In genomic region chr14:100584056-100585031, GRCh38 we compare ENCODE assay signal across 1 cellular context.
A peak's percentile ranks its signal among the peaks of the same experiment; 100 is the strongest.
TF ChIP-seq lines count a peak whose summit lies in the region.

No MANE protein-coding gene starts in this region.

TF ChIP-seq in K562, 482 proteins besides CTCF, POLR2A, EP300 and RAD21 (continued from another document and continues in another):
- TF ChIP-seq CHD4 (IDR thresholded peaks at IDR 0.05; ENCODE audit: insufficient read depth, insufficient replicate concordance, low read depth, low read length, poor library complexity, severe bottlenecking), result no peak
- TF ChIP-seq SRSF1 (IDR thresholded peaks at IDR 0.05; ENCODE audit: low read depth, low read length), result no peak
- TF ChIP-seq, protein P1, sequence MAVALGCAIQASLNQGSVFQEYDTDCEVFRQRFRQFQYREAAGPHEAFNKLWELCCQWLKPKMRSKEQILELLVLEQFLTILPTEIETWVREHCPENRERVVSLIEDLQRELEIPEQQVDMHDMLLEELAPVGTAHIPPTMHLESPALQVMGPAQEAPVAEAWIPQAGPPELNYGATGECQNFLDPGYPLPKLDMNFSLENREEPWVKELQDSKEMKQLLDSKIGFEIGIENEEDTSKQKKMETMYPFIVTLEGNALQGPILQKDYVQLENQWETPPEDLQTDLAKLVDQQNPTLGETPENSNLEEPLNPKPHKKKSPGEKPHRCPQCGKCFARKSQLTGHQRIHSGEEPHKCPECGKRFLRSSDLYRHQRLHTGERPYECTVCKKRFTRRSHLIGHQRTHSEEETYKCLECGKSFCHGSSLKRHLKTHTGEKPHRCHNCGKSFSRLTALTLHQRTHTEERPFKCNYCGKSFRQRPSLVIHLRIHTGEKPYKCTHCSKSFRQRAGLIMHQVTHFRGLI (CRISPR knock-in tag; IDR thresholded peaks at IDR 0.05), result no peak
- no peak for TF ChIP-seq SMC3 (conservative IDR thresholded peaks at IDR 0.05; ENCODE audit: insufficient read depth, low read depth, low read length)
- no peak for TF ChIP-seq NRF1 (conservative IDR thresholded peaks at IDR 0.05 in 1 of 2, IDR thresholded peaks at IDR 0.05 in 1 of 2)
- TF ChIP-seq HSF4 (CRISPR knock-in tag; IDR thresholded peaks at IDR 0.05; ENCODE audit: borderline replicate concordance), result no peak
- peak; percentile 65 for TF ChIP-seq TCF3 (CRISPR knock-in tag; IDR thresholded peaks at IDR 0.05)
- TF ChIP-seq CREM (IDR thresholded peaks at IDR 0.05; ENCODE audit: low read depth), result no peak
- TF ChIP-seq, protein P2, sequence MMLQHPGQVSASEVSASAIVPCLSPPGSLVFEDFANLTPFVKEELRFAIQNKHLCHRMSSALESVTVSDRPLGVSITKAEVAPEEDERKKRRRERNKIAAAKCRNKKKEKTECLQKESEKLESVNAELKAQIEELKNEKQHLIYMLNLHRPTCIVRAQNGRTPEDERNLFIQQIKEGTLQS (IDR thresholded peaks at IDR 0.05), result 0 out of 2 replicates have a peak, but pooled peaks have one; percentile 30
- TF ChIP-seq, protein P2 (CRISPR knock-in tag; conservative IDR thresholded peaks at IDR 0.05), result no peak
- TF ChIP-seq, protein P3, sequence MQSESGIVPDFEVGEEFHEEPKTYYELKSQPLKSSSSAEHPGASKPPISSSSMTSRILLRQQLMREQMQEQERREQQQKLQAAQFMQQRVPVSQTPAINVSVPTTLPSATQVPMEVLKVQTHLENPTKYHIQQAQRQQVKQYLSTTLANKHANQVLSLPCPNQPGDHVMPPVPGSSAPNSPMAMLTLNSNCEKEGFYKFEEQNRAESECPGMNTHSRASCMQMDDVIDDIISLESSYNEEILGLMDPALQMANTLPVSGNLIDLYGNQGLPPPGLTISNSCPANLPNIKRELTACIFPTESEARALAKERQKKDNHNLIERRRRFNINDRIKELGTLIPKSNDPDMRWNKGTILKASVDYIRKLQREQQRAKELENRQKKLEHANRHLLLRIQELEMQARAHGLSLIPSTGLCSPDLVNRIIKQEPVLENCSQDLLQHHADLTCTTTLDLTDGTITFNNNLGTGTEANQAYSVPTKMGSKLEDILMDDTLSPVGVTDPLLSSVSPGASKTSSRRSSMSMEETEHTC (IDR thresholded peaks at IDR 0.05), result no peak
- TF ChIP-seq RUNX1 (IDR thresholded peaks at IDR 0.05; ENCODE audit: low read depth), result no peak
- TF ChIP-seq ZNF124 (CRISPR knock-in tag; IDR thresholded peaks at IDR 0.05), result no peak
- no peak for TF ChIP-seq ZNF134 (CRISPR knock-in tag; conservative IDR thresholded peaks at IDR 0.05)
- TF ChIP-seq, protein P4, sequence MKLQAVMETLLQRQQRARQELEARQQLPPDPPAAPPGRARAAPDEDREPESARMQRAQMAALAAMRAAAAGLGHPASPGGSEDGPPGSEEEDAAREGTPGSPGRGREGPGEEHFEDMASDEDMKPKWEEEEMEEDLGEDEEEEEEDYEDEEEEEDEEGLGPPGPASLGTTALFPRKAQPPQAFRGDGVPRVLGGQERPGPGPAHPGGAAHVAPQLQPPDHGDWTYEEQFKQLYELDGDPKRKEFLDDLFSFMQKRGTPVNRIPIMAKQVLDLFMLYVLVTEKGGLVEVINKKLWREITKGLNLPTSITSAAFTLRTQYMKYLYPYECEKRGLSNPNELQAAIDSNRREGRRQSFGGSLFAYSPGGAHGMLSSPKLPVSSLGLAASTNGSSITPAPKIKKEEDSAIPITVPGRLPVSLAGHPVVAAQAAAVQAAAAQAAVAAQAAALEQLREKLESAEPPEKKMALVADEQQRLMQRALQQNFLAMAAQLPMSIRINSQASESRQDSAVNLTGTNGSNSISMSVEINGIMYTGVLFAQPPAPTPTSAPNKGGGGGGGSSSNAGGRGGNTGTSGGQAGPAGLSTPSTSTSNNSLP (IDR thresholded peaks at IDR 0.05; ENCODE audit: borderline replicate concordance, low read depth, low read length), result no peak
- TF ChIP-seq ZNF140 (CRISPR knock-in tag; IDR thresholded peaks at IDR 0.05), result no peak
- TF ChIP-seq JUND (IDR thresholded peaks at IDR 0.05; ENCODE audit: borderline replicate concordance, low read depth, low read length), result peak; percentile 58
- TF ChIP-seq JUND (tag; IDR thresholded peaks at IDR 0.05; ENCODE audit: borderline replicate concordance, low read depth, low read length), result no peak
- no peak for TF ChIP-seq ZNF518B (CRISPR knock-in tag; IDR thresholded peaks at IDR 0.05)
- TF ChIP-seq UBTF (IDR thresholded peaks at IDR 0.05; ENCODE audit: borderline replicate concordance in 1 of 2, low read depth in 2 of 2, low read length in 2 of 2), result 0 out of 4 replicates have a peak, but pooled peaks of 1 of the 2 experiments have one; percentile 65
- TF ChIP-seq SMARCA5 (IDR thresholded peaks at IDR 0.05), result no peak
- TF ChIP-seq KAT2B (IDR thresholded peaks at IDR 0.05; ENCODE audit: low read depth, low read length), result no peak
- TF ChIP-seq AFF4 (CRISPR knock-in tag; IDR thresholded peaks at IDR 0.05), result no peak
- TF ChIP-seq POLR2B (IDR thresholded peaks at IDR 0.05; ENCODE audit: low read depth, partially characterized antibody), result no peak
- TF ChIP-seq, protein P5, sequence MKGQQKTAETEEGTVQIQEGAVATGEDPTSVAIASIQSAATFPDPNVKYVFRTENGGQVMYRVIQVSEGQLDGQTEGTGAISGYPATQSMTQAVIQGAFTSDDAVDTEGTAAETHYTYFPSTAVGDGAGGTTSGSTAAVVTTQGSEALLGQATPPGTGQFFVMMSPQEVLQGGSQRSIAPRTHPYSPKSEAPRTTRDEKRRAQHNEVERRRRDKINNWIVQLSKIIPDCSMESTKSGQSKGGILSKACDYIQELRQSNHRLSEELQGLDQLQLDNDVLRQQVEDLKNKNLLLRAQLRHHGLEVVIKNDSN (CRISPR knock-in tag; IDR thresholded peaks at IDR 0.05), result no peak
- TF ChIP-seq, protein P6, sequence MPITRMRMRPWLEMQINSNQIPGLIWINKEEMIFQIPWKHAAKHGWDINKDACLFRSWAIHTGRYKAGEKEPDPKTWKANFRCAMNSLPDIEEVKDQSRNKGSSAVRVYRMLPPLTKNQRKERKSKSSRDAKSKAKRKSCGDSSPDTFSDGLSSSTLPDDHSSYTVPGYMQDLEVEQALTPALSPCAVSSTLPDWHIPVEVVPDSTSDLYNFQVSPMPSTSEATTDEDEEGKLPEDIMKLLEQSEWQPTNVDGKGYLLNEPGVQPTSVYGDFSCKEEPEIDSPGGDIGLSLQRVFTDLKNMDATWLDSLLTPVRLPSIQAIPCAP (CRISPR knock-in tag; IDR thresholded peaks at IDR 0.05; ENCODE audit: borderline replicate concordance), result no peak
- TF ChIP-seq ZNF583 (CRISPR knock-in tag; IDR thresholded peaks at IDR 0.05), result no peak
- peak; percentile 48; the same call in 1 of the 2 replicates for TF ChIP-seq FOSL1 (tag; conservative IDR thresholded peaks at IDR 0.05)
- TF ChIP-seq, protein P7, sequence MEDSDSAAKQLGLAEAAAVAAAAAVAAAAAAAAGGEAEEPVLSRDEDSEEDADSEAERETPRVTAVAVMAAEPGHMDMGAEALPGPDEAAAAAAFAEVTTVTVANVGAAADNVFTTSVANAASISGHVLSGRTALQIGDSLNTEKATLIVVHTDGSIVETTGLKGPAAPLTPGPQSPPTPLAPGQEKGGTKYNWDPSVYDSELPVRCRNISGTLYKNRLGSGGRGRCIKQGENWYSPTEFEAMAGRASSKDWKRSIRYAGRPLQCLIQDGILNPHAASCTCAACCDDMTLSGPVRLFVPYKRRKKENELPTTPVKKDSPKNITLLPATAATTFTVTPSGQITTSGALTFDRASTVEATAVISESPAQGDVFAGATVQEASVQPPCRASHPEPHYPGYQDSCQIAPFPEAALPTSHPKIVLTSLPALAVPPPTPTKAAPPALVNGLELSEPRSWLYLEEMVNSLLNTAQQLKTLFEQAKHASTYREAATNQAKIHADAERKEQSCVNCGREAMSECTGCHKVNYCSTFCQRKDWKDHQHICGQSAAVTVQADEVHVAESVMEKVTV (CRISPR knock-in tag; IDR thresholded peaks at IDR 0.05), result no peak
- TF ChIP-seq SAP30 (IDR thresholded peaks at IDR 0.05; ENCODE audit: borderline replicate concordance, insufficient read depth, low read depth, low read length, poor library complexity, severe bottlenecking), result no peak
- no peak for TF ChIP-seq NR3C1 (CRISPR knock-in tag; IDR thresholded peaks at IDR 0.05)
- TF ChIP-seq ZFP1 (CRISPR knock-in tag; IDR thresholded peaks at IDR 0.05), result no peak
- TF ChIP-seq, protein P8, sequence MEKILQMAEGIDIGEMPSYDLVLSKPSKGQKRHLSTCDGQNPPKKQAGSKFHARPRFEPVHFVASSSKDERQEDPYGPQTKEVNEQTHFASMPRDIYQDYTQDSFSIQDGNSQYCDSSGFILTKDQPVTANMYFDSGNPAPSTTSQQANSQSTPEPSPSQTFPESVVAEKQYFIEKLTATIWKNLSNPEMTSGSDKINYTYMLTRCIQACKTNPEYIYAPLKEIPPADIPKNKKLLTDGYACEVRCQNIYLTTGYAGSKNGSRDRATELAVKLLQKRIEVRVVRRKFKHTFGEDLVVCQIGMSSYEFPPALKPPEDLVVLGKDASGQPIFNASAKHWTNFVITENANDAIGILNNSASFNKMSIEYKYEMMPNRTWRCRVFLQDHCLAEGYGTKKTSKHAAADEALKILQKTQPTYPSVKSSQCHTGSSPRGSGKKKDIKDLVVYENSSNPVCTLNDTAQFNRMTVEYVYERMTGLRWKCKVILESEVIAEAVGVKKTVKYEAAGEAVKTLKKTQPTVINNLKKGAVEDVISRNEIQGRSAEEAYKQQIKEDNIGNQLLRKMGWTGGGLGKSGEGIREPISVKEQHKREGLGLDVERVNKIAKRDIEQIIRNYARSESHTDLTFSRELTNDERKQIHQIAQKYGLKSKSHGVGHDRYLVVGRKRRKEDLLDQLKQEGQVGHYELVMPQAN (IDR thresholded peaks at IDR 0.05; ENCODE audit: borderline replicate concordance), result no peak
- TF ChIP-seq ZFX (CRISPR knock-in tag; IDR thresholded peaks at IDR 0.05), result no peak
- peak; percentile 68 to 73; a peak in 3 of 4 replicates for TF ChIP-seq KDM1A (IDR thresholded peaks at IDR 0.05)
- no peak for TF ChIP-seq ZFP30 (CRISPR knock-in tag; IDR thresholded peaks at IDR 0.05; ENCODE audit: borderline replicate concordance)
- no peak for TF ChIP-seq CREBBP (IDR thresholded peaks at IDR 0.05; ENCODE audit: low read depth, low read length)
- no peak for TF ChIP-seq NR4A1 (CRISPR knock-in tag; IDR thresholded peaks at IDR 0.05)
- no peak for TF ChIP-seq NR4A1 (tag; IDR thresholded peaks at IDR 0.05)
- no peak for TF ChIP-seq DMBX1 (CRISPR knock-in tag; IDR thresholded peaks at IDR 0.05; ENCODE audit: borderline replicate concordance)
- no peak for TF ChIP-seq ZNF311 (CRISPR knock-in tag; IDR thresholded peaks at IDR 0.05)
